ENCODE assay signal across 24 cellular contexts in genomic region chr13:111539252-111539651, GRCh38.
"Had no signal": no experiment of that assay in that cellular context is flagged by ENCODE, and none has a peak within 500 bp of the region (broad histone marks: within the 10 kb centered on the region; RNA-seq: fewer than 3 reads in every experiment).

No MANE protein-coding gene starts in this region.

- H3K9me3 Mint-ChIP-seq: dendritic cell treated with granulocyte-macrophage colony-stimulating factor and Interleukin-4, amounts not matched to agents 40 ng/mL and 50 ng/mL, for 4 days; mesothelial cell of epicardium had no signal

- H3K27ac Mint-ChIP-seq: dendritic cell treated with granulocyte-macrophage colony-stimulating factor and Interleukin-4, amounts not matched to agents 40 ng/mL and 50 ng/mL, for 4 days; effector memory CD8-positive, alpha-beta T cell; endodermal cell; memory B cell; mesothelial cell of epicardium; naive B cell had no signal

- H3K4me3 Mint-ChIP-seq: dendritic cell treated with granulocyte-macrophage colony-stimulating factor and Interleukin-4, amounts not matched to agents 40 ng/mL and 50 ng/mL, for 4 days; effector memory CD8-positive, alpha-beta T cell; endodermal cell; memory B cell; mesothelial cell of epicardium; naive B cell had no signal

- H3K4me1 Mint-ChIP-seq: memory B cell, mesothelial cell of epicardium had no signal

- DNase-seq: cortex of kidney; effector CD8-positive, alpha-beta T cell; effector memory CD8-positive, alpha-beta T cell; erythroblast; esophagus squamous epithelium; foreskin fibroblast; foreskin melanocyte; gastrocnemius medialis; glutamatergic neuron; heart right ventricle; hippocampal formation; left cardiac atrium; left ventricle myocardium superior; mammary epithelial cell; mesendoderm; mucosa of descending colon; naive B cell had no signal

- H3K9me3 ChIP-seq: esophagus squamous epithelium, gastrocnemius medialis, heart right ventricle, left lung, mucosa of descending colon had no signal

- H3K27ac ChIP-seq: epithelial cell of prostate, esophagus squamous epithelium, gastrocnemius medialis, heart right ventricle, left lung had no signal

- H3K4me1 ChIP-seq: gastrocnemius medialis, heart right ventricle, left lung had no signal

- H3K36me3 Mint-ChIP-seq: memory B cell, mesothelial cell of epicardium, naive B cell had no signal

- H3K4me3 ChIP-seq: esophagus squamous epithelium, gastrocnemius medialis, heart right ventricle, left lung, lung, mucosa of descending colon had no signal

- H3K36me3 ChIP-seq: esophagus squamous epithelium, gastrocnemius medialis, heart right ventricle, left lung had no signal
